Comparison of ENCODE assay signal across 23 cellular contexts in genomic region chrX:48893556-48894348, GRCh38. TPM values are rescaled to one million over a fixed set of nuclear protein-coding genes. Genes with fewer than 3 reads are reported as not detected.
"Had no signal": no experiment of that assay in that cellular context is flagged by ENCODE, and none has a peak within 500 bp of the region (broad histone marks: within the 10 kb centered on the region; RNA-seq: fewer than 3 reads in every experiment).

No MANE protein-coding gene starts in this region.

- H3K9me3 Mint-ChIP-seq: stimulated activated naive CD8-positive, alpha-beta T cell treated with anti-CD3 and anti-CD28 coated beads, Interleukin-15, amount 100 ng/mL, for 72 hours had no signal

- H3K4me3 Mint-ChIP-seq: stimulated activated naive CD8-positive, alpha-beta T cell treated with anti-CD3 and anti-CD28 coated beads, Interleukin-15, amount 100 ng/mL, for 72 hours had no signal

- H3K36me3 ChIP-seq: ovary, right lobe of liver, uterus had no signal

- H3K27me3 Mint-ChIP-seq: naive thymus-derived CD8-positive, alpha-beta T cell; stimulated activated naive CD8-positive, alpha-beta T cell treated with anti-CD3 and anti-CD28 coated beads, Interleukin-15, amount 100 ng/mL, for 72 hours had no signal

- H3K9me3 ChIP-seq: gastrocnemius medialis, left lung, ovary, right lobe of liver, suprapubic skin, uterus had no signal

- H3K4me3 ChIP-seq: dorsolateral prefrontal cortex, gastrocnemius medialis, left lung, ovary, right lobe of liver, suprapubic skin, uterus had no signal

- ATAC-seq: gastrocnemius medialis; left cardiac atrium; left lung; naive thymus-derived CD8-positive, alpha-beta T cell; right lobe of liver; stimulated activated naive CD8-positive, alpha-beta T cell treated with anti-CD3 and anti-CD28 coated beads, Interleukin-15, amount 100 ng/mL, for 72 hours had no signal

- H3K4me1 ChIP-seq: right lobe of liver, uterus had no signal

- DNase-seq: effector CD4-positive, alpha-beta T cell; gastrocnemius medialis; left cardiac atrium; left lung; mesendoderm; naive thymus-derived CD8-positive, alpha-beta T cell; nephron progenitor cell; occipital lobe; right lobe of liver; small intestine; stimulated activated CD4-positive, alpha-beta T cell treated with anti-CD3 and anti-CD28 coated beads, Interleukin-12 subunit alpha, Interleukin-12 subunit beta, amount 100 ng/mL, for 4 hours; stimulated activated CD4-positive, alpha-beta T cell treated with anti-CD3 and anti-CD28 coated beads, Interleukin-1b, Interleukin-23, amount 100 ng/mL, for 48 hours; stimulated activated CD4-positive, alpha-beta T cell treated with anti-CD3 and anti-CD28 coated beads, Interleukin-4, amount 100 ng/mL, for 1 hour; stimulated activated CD8-positive, alpha-beta memory T cell treated with anti-CD3 and anti-CD28 coated beads, Interleukin-4, amount 100 ng/mL, for 48 hours; stimulated activated naive CD4-positive, alpha-beta T cell; stimulated activated naive CD8-positive, alpha-beta T cell treated with anti-CD3 and anti-CD28 coated beads, Interleukin-15, amount 100 ng/mL, for 72 hours; trophoblast cell; uterus had no signal

- H3K27ac Mint-ChIP-seq: progenitor cell of endocrine pancreas had no signal

- H3K27me3 ChIP-seq: gastrocnemius medialis, left lung, ovary, right lobe of liver, suprapubic skin, uterus had no signal

- H3K27ac ChIP-seq: dorsolateral prefrontal cortex, gastrocnemius medialis, left lung, ovary, right lobe of liver, suprapubic skin, uterus had no signal

RNA-seq across cellular contexts. Expression of gene PCSK1N, which starts 58.3 kb away (rescaled TPM):
- total RNA-seq: fibroblast of villous mesenchyme, gastrocnemius medialis had no signal
